Comparison of ENCODE assay signal across 16 cellular contexts in genomic region chr1:3924186-3924815, GRCh38. TPM values are rescaled to one million over a fixed set of nuclear protein-coding genes. Genes with fewer than 3 reads are reported as not detected.
DNase-seq lines count a peak whose midpoint lies in the region; ATAC-seq and TF ChIP-seq lines count a peak whose summit lies in the region.
"Had no signal": no experiment of that assay in that cellular context is flagged by ENCODE, and none has a peak within 500 bp of the region (broad histone marks: within the 10 kb centered on the region; RNA-seq: fewer than 3 reads in every experiment).

No MANE protein-coding gene starts in this region.

- DNase-seq in DMS53 (lab: John Stamatoyannopoulos, UW), result peak; percentile 57
- DNase-seq in DMS53 treated with DMSO at 0.1 percent for 48 hours (lab: John Stamatoyannopoulos, UW; ENCODE audit: unreplicated experiment), result no peak
- DNase-seq in natural killer cell treated with Interleukin-12 subunit alpha and Interleukin-12 subunit beta and Interleukin-15 and Interleukin-18, amount 100 ng/mL, for 72 hours (ENCODE audit: low spot score), result peak; percentile 59
- no peak for DNase-seq in natural killer cell
- peak; percentile 27 for DNase-seq in lower lobe of right lung
- DNase-seq in islet precursor cell, result no peak
- DNase-seq in upper lobe of right lung, result no peak
- DNase-seq in HT-29 (ENCODE audit: low spot score), result no peak
- DNase-seq: BE2C; CD8-positive, alpha-beta T cell; HFFc6; NCI-H1436; NCI-H2029 treated with DMSO at 0.1 percent for 48 hours; NCI-H526 treated with DMSO at 0.1 percent for 48 hours had no signal

- H3K27me3 ChIP-seq in lower lobe of right lung (ENCODE audit: low read depth), result peaks cover 30% of the 10 kb centered on the region
- no peaks in the 10 kb centered on the region for H3K27me3 ChIP-seq in upper lobe of right lung
- H3K27me3 ChIP-seq: BE2C had no signal

- no peak overlapping the region for H3K4me3 ChIP-seq in lower lobe of right lung
- no peak overlapping the region for H3K4me3 ChIP-seq in upper lobe of right lung

- TF ChIP-seq CTCF in natural killer cell (IDR thresholded peaks at IDR 0.05), result no peak
- TF ChIP-seq CTCF in lower lobe of right lung (IDR thresholded peaks at IDR 0.05), result no peak
- TF ChIP-seq CTCF in upper lobe of right lung (IDR thresholded peaks at IDR 0.05), result no peak

- no peak overlapping the region for H3K27ac Mint-ChIP-seq in natural killer cell treated with Interleukin-12 subunit alpha and Interleukin-12 subunit beta and Interleukin-15 and Interleukin-18, amount 100 ng/mL, for 72 hours
- no peak overlapping the region for H3K27ac Mint-ChIP-seq in natural killer cell
- H3K27ac Mint-ChIP-seq: CD8-positive, alpha-beta T cell; HFFc6 had no signal

- no peaks in the 10 kb centered on the region for H3K36me3 Mint-ChIP-seq in natural killer cell treated with Interleukin-12 subunit alpha and Interleukin-12 subunit beta and Interleukin-15 and Interleukin-18, amount 100 ng/mL, for 72 hours
- no peaks in the 10 kb centered on the region for H3K36me3 Mint-ChIP-seq in natural killer cell
- H3K36me3 Mint-ChIP-seq: CD8-positive, alpha-beta T cell had no signal

- H3K4me3 Mint-ChIP-seq in natural killer cell treated with Interleukin-12 subunit alpha and Interleukin-12 subunit beta and Interleukin-15 and Interleukin-18, amount 100 ng/mL, for 72 hours, result no peak overlapping the region
- H3K4me3 Mint-ChIP-seq in natural killer cell, result no peak overlapping the region
- H3K4me3 Mint-ChIP-seq: CD8-positive, alpha-beta T cell; HFFc6 had no signal

- H3K36me3 ChIP-seq in lower lobe of right lung, result no peaks in the 10 kb centered on the region
- H3K36me3 ChIP-seq in upper lobe of right lung, result no peaks in the 10 kb centered on the region
- H3K36me3 ChIP-seq: BE2C had no signal

- no peaks in the 10 kb centered on the region for H3K9me3 Mint-ChIP-seq in natural killer cell treated with Interleukin-12 subunit alpha and Interleukin-12 subunit beta and Interleukin-15 and Interleukin-18, amount 100 ng/mL, for 72 hours
- H3K9me3 Mint-ChIP-seq in natural killer cell, result no peaks in the 10 kb centered on the region
- H3K9me3 Mint-ChIP-seq: CD8-positive, alpha-beta T cell had no signal

- H3K27me3 Mint-ChIP-seq in natural killer cell treated with Interleukin-12 subunit alpha and Interleukin-12 subunit beta and Interleukin-15 and Interleukin-18, amount 100 ng/mL, for 72 hours, result peaks cover 2 to 15% of the 10 kb centered on the region in 2 donors
- H3K27me3 Mint-ChIP-seq in natural killer cell (ENCODE audit: low read depth in 2 of 2), result no peaks in the 10 kb centered on the region

- H3K9me3 ChIP-seq in lower lobe of right lung (no peaks in the 10 kb centered on the region), upper lobe of right lung (no peaks in the 10 kb centered on the region)
- H3K9me3 ChIP-seq: BE2C had no signal

- peaks cover 3 to 10% of the 10 kb centered on the region in 2 donors for H3K4me1 Mint-ChIP-seq in natural killer cell treated with Interleukin-12 subunit alpha and Interleukin-12 subunit beta and Interleukin-15 and Interleukin-18, amount 100 ng/mL, for 72 hours (ENCODE audit: low read depth in 2 of 2)
- H3K4me1 Mint-ChIP-seq in natural killer cell, result no peaks in the 10 kb centered on the region

- ATAC-seq in natural killer cell treated with Interleukin-12 subunit alpha and Interleukin-12 subunit beta and Interleukin-15 and Interleukin-18, amount 100 ng/mL, for 72 hours, result no peak
- no peak for ATAC-seq in natural killer cell
- no peak for ATAC-seq in lower lobe of right lung
- no peak for ATAC-seq in upper lobe of right lung
- ATAC-seq: CD8-positive, alpha-beta T cell had no signal

- H3K4me1 ChIP-seq in lower lobe of right lung (no peaks in the 10 kb centered on the region), upper lobe of right lung (no peaks in the 10 kb centered on the region)
- H3K4me1 ChIP-seq: BE2C had no signal

- H3K27ac ChIP-seq in lower lobe of right lung (no peak overlapping the region), upper lobe of right lung (no peak overlapping the region)
- H3K27ac ChIP-seq: 22Rv1, KMS-11 had no signal

- intact Hi-C loops in natural killer cell (cut with micrococcal nuclease) (no loop called here), lower lobe of right lung (cut with DNase I) (no loop called here), upper lobe of right lung (cut with DNase I) (no loop called here)

RNA-seq across cellular contexts. Expression of gene C1orf174, which starts 24.2 kb away (rescaled TPM):
- 10 to 100 TPM; 31.0 to 34.6 TPM for total RNA-seq in natural killer cell treated with Interleukin-12 subunit alpha and Interleukin-12 subunit beta and Interleukin-15 and Interleukin-18, amount 100 ng/mL, for 72 hours
- total RNA-seq in natural killer cell, result 10 to 100 TPM; 52.9 to 62.3 (median 61.5) TPM
- total RNA-seq in lower lobe of right lung, result 19.8 TPM
- total RNA-seq in upper lobe of right lung, result 19.9 TPM
- total RNA-seq in HT-29 (2014; rRNA removed; shearing (Covaris generic)), result 26.4 and 30.8 TPM in 2 replicates

Comparison
In these comparisons a context has a peak if more than half of its experiments do, and no peak if none do; other contexts are left out.
1. DNase-seq: peak in DMS53 (single experiment), natural killer cell treated with Interleukin-12 subunit alpha and Interleukin-12 subunit beta and Interleukin-15 and Interleukin-18, amount 100 ng/mL, for 72 hours (single experiment) and lower lobe of right lung (single experiment); none in DMS53 treated with DMSO at 0.1 percent for 48 hours (single experiment), natural killer cell (single experiment), islet precursor cell (single experiment), upper lobe of right lung (single experiment) and HT-29 (single experiment).